In genomic region chr17:73707358-73707757, GRCh38 we compare ENCODE assay signal across 27 cellular contexts.
A peak's percentile ranks its signal among the peaks of the same experiment; 100 is the strongest.
DNase-seq lines count a peak whose midpoint lies in the region; ATAC-seq, FAIRE-seq and TF ChIP-seq lines count a peak whose summit lies in the region.
"Had no signal": no experiment of that assay in that cellular context is flagged by ENCODE, and none has a peak within 500 bp of the region (broad histone marks: within the 10 kb centered on the region; RNA-seq: fewer than 3 reads in every experiment).

No MANE protein-coding gene starts in this region.

- DNase-seq in K562 (ENCODE audit: extremely low read depth in 1 of 4, low spot score in 3 of 4) (no peak), mesenteric fat pad (ENCODE audit: low spot score) (peak; percentile 3), gastrocnemius medialis (no peak), esophagus muscularis mucosa (ENCODE audit: extremely low spot score) (no peak), thyroid gland (no peak)
- DNase-seq: 8988T; ACHN; BE2C; C1 segment of cervical spinal cord; CD4-positive, alpha-beta memory T cell; CD4-positive, CD25-positive, alpha-beta regulatory T cell; CD8-positive, alpha-beta memory T cell; DMS 273 treated with DMSO at 0.1 percent for 48 hours; DMS53; DMS79; DND-41; EL; GDM1 had no signal

- H3K9ac ChIP-seq in Loucy (ENCODE audit: low read depth, low read length, poor library complexity, severe bottlenecking) (no peak overlapping the region), K562 (ENCODE audit: insufficient read depth in 1 of 2, low read depth in 2 of 2, low read length in 2 of 2) (no peak overlapping the region)
- H3K9ac ChIP-seq: BLaER1 had no signal

- ATAC-seq in K562 (no peak), gastrocnemius medialis (no peak), GM18870 (IDR thresholded peaks at IDR 0.05; ENCODE audit: unreplicated experiment) (no peak)
- ATAC-seq: GM12878 had no signal

- no peaks in the 10 kb centered on the region for H3K79me2 ChIP-seq in Loucy (ENCODE audit: insufficient read depth, low read length)
- H3K79me2 ChIP-seq in K562 (ENCODE audit: control insufficient read depth, insufficient read depth, low read length) = no peaks in the 10 kb centered on the region

- H3K4me2 ChIP-seq in Loucy (ENCODE audit: low read depth, low read length, poor library complexity, severe bottlenecking) (peak overlapping the region; percentile 30), K562 (ENCODE audit: insufficient read depth, low read length) (no peak overlapping the region)
- H3K4me2 ChIP-seq: BLaER1 had no signal

- POLR2A ChIA-PET in HEK293 (lab: Yijun Ruan, JAX) = no interaction called here
- POLR2A ChIA-PET in K562 (lab: Yijun Ruan, JAX) = no interaction called here

- H3K4me1 ChIP-seq in HEK293 (ENCODE audit: control insufficient read depth, insufficient read depth, low read length) (no peaks in the 10 kb centered on the region), Loucy (ENCODE audit: insufficient read depth, low read length, poor library complexity, severe bottlenecking) (peaks cover 36% of the 10 kb centered on the region), K562 (replicated peaks in 1 of 2; ENCODE audit: control insufficient read depth in 2 of 2, insufficient read depth in 2 of 2, low read length in 2 of 2) (no peaks in the 10 kb centered on the region), gastrocnemius medialis (no peaks in the 10 kb centered on the region), esophagus muscularis mucosa (peaks cover 0 to 7% (median 2%) of the 10 kb centered on the region in 4 donors), thyroid gland (no peaks in the 10 kb centered on the region)

- in situ Hi-C loops in K562 (cut with MboI) = loop anchor here (10.0 kb wide), 1 partner anchor 273 kb away; no protein-coding TSS in a partner anchor
- in situ Hi-C loops in gastrocnemius medialis (cut with MboI; ENCODE audit: low sequenced_read_pairs in 4 of 4) = loop anchor here in 1 of 4 donors (10.0 kb wide), 1 partner anchor 283 kb away; no protein-coding TSS in a partner anchor

- no TSS peak for BruUV-seq in K562 (replicated peaks; lab: Mats Ljungman, UMichigan)

- FAIRE-seq in K562 (lab: Jason Lieb, UNC) = no peak
- FAIRE-seq: A204.1, GM12878, GM12892, GM18507, GM19239 had no signal

- no peaks in the 10 kb centered on the region for H4K20me1 ChIP-seq in Loucy (ENCODE audit: insufficient read depth, low read length, poor library complexity, severe bottlenecking)
- H4K20me1 ChIP-seq in K562 (replicated peaks; ENCODE audit: control insufficient read depth, insufficient read depth, low read length) = peaks cover 10% of the 10 kb centered on the region; the same call in 1 of the 2 replicates
- H4K20me1 ChIP-seq: BLaER1 had no signal

- H3K27ac ChIP-seq in HEK293 (ENCODE audit: extremely low read depth, low read depth, low read length) = no peak overlapping the region
- no peak overlapping the region for H3K27ac ChIP-seq in K562 (ENCODE audit: extremely low read depth, low read depth, low read length)
- H3K27ac ChIP-seq in gastrocnemius medialis = no peak overlapping the region
- no peak overlapping the region for H3K27ac ChIP-seq in esophagus muscularis mucosa (replicated peaks in 1 of 4)
- no peak overlapping the region for H3K27ac ChIP-seq in thyroid gland
- H3K27ac ChIP-seq: BLaER1 had no signal

- H2AFZ ChIP-seq in Loucy (ENCODE audit: low read length) = no peak overlapping the region
- no peak overlapping the region for H2AFZ ChIP-seq in K562 (ENCODE audit: low read depth, low read length)

- CTCF ChIA-PET in HEK293 (lab: Yijun Ruan, JAX) = interaction anchor here (0.6 to 2.0 kb wide), 4 partner anchors 10 to 60 kb away, joined by 3 to 6 read pairs (median 3); no protein-coding TSS in a partner anchor
- CTCF ChIA-PET in K562 (lab: Yijun Ruan, JAX; ENCODE audit: low intra/inter-chr PET ratio) = no interaction called here

- H3K9me3 ChIP-seq in HEK293 (ENCODE audit: control insufficient read depth, insufficient read depth, low read depth, low read length) = no peaks in the 10 kb centered on the region; the same call in 1 of the 2 replicates
- H3K9me3 ChIP-seq in Loucy (ENCODE audit: insufficient read depth, low read depth, low read length) = no peaks in the 10 kb centered on the region
- no peaks in the 10 kb centered on the region for H3K9me3 ChIP-seq in K562 (replicated peaks; ENCODE audit: control insufficient read depth, insufficient read depth, low read depth, low read length)
- no peaks in the 10 kb centered on the region for H3K9me3 ChIP-seq in gastrocnemius medialis
- peaks cover 0 to 12% (median 5%) of the 10 kb centered on the region in 4 donors for H3K9me3 ChIP-seq in esophagus muscularis mucosa
- no peaks in the 10 kb centered on the region for H3K9me3 ChIP-seq in thyroid gland
- H3K9me3 ChIP-seq: BE2C had no signal

- no peak for TF ChIP-seq CTCF in HEK293 (tag by site-specific recombination; IDR thresholded peaks at IDR 0.05)
- TF ChIP-seq CTCF in Loucy (conservative IDR thresholded peaks at IDR 0.05; ENCODE audit: low read length) = no peak
- no peak for TF ChIP-seq CTCF in K562 (IDR thresholded peaks at IDR 0.05 in 2 of 3, conservative IDR thresholded peaks at IDR 0.05 in 1 of 3; ENCODE audit: insufficient read depth in 2 of 3, low read depth in 1 of 3, low read length in 3 of 3)
- no peak for TF ChIP-seq CTCF in gastrocnemius medialis (IDR thresholded peaks at IDR 0.05 in 4 of 5, conservative IDR thresholded peaks at IDR 0.05 in 1 of 5)
- TF ChIP-seq CTCF in esophagus muscularis mucosa (IDR thresholded peaks at IDR 0.05) = no peak
- TF ChIP-seq CTCF in thyroid gland (IDR thresholded peaks at IDR 0.05) = no peak

- no peak for TF ChIP-seq RAD21 in K562 (CRISPR knock-in tag; conservative IDR thresholded peaks at IDR 0.05 in 1 of 2, IDR thresholded peaks at IDR 0.05 in 1 of 2)

- 7% methylated on average over 4 of the region's 4 CpGs for WGBS in K562 (ENCODE audit: insufficient coverage, low coverage, missing lambda C conversion rate)
- WGBS in esophagus muscularis mucosa = 78% methylated on average over 4 of the region's 4 CpGs
- WGBS in thyroid gland, 2 donors = 94 to 95% methylated on average over 4 of the region's 4 CpGs

- H3K27me3 ChIP-seq in Loucy (ENCODE audit: insufficient read depth, low read length, poor library complexity, severe bottlenecking) (no peaks in the 10 kb centered on the region), K562 (ENCODE audit: control insufficient read depth in 2 of 2, insufficient read depth in 2 of 2, low read length in 2 of 2) (peaks cover 2 to 33% of the 10 kb centered on the region in 2 experiments; a peak in 3 of 5 replicates), gastrocnemius medialis (peaks cover 0 to 10% (median 9%) of the 10 kb centered on the region in 3 donors), esophagus muscularis mucosa (peaks cover 0 to 86% (median 0%) of the 10 kb centered on the region in 4 donors), thyroid gland (no peaks in the 10 kb centered on the region)
- H3K27me3 ChIP-seq: BE2C, BLaER1 had no signal

- TF ChIP-seq EP300 in K562 (IDR thresholded peaks at IDR 0.05; ENCODE audit: low read length) (no peak), esophagus muscularis mucosa (IDR thresholded peaks at IDR 0.05) (no peak)

- H3K36me3 ChIP-seq in HEK293 (ENCODE audit: control insufficient read depth in 2 of 2, insufficient read depth in 1 of 2, low read length in 2 of 2) (no peaks in the 10 kb centered on the region), Loucy (ENCODE audit: insufficient read depth, low read length) (no peaks in the 10 kb centered on the region), K562 (ENCODE audit: control insufficient read depth, insufficient read depth, low read length) (no peaks in the 10 kb centered on the region), gastrocnemius medialis (no peaks in the 10 kb centered on the region), esophagus muscularis mucosa (no peaks in the 10 kb centered on the region), thyroid gland (no peaks in the 10 kb centered on the region)
- H3K36me3 ChIP-seq: BE2C, BLaER1 had no signal

- no peaks in the 10 kb centered on the region for H3K9me2 ChIP-seq in Loucy (replicated peaks; ENCODE audit: low read depth, low read length)

- intact Hi-C loops in K562 (cut with micrococcal nuclease) = loop anchor here (10.0 kb wide), 1 partner anchor 113 kb away; no protein-coding TSS in a partner anchor
- intact Hi-C loops in gastrocnemius medialis (cut with DNase I; ENCODE audit: low total_unique reads) = loop anchor here (5.0 kb wide), 1 partner anchor 110 kb away; no protein-coding TSS in a partner anchor
- intact Hi-C loops in esophagus muscularis mucosa (cut with DNase I) = no loop called here
- intact Hi-C loops in thyroid gland (cut with DNase I) = loop anchor here (5.0 kb wide), 1 partner anchor 50 kb away; no protein-coding TSS in a partner anchor

- H3F3A ChIP-seq in Loucy (ENCODE audit: low read depth) = no peaks in the 10 kb centered on the region

- H3K4me3 ChIP-seq in HEK293 (ENCODE audit: low read depth, low read length) (no peak overlapping the region), Loucy (ENCODE audit: low read length, poor library complexity, severe bottlenecking) (no peak overlapping the region), K562 (no peak overlapping the region), gastrocnemius medialis (no peak overlapping the region), esophagus muscularis mucosa (no peak overlapping the region), thyroid gland (replicated peaks in 1 of 3) (no peak overlapping the region)
- H3K4me3 ChIP-seq: BLaER1, GM12878 had no signal

- TF ChIP-seq POLR2A in K562 (conservative IDR thresholded peaks at IDR 0.05) (no peak), gastrocnemius medialis (IDR thresholded peaks at IDR 0.05) (no peak), esophagus muscularis mucosa (IDR thresholded peaks at IDR 0.05; ENCODE audit: low read depth) (no peak), thyroid gland (IDR thresholded peaks at IDR 0.05) (no peak)

- peaks cover 2% of the 10 kb centered on the region for H3K9me1 ChIP-seq in K562 (ENCODE audit: control insufficient read depth, insufficient read depth, low read length)

TF ChIP-seq in HEK293, 187 proteins besides CTCF, POLR2A, EP300 and RAD21 (continues in another document):
- no peak for TF ChIP-seq ZNF169 (tag by site-specific recombination; IDR thresholded peaks at IDR 0.05)
- TF ChIP-seq ZNF302 (tag by site-specific recombination; IDR thresholded peaks at IDR 0.05; ENCODE audit: low read depth) = no peak
- TF ChIP-seq ZNF580 (tag by site-specific recombination; IDR thresholded peaks at IDR 0.05) = 0 out of 2 replicates have a peak, but pooled peaks have one; percentile 69

TF ChIP-seq in K562, 482 proteins besides CTCF, POLR2A, EP300 and RAD21 (continues in another document):
- TF ChIP-seq RBM39 (optimal IDR thresholded peaks at IDR 0.05; ENCODE audit: low read depth, low read length) = no peak
- TF ChIP-seq RBM25 (IDR thresholded peaks at IDR 0.05; ENCODE audit: low read depth, low read length, severe bottlenecking) = peak; percentile 89

Comparison
In these comparisons a context has a peak if more than half of its experiments do, and no peak if none do; other contexts are left out.
1. Of the 44 proteins assayed by ChIP-seq in both K562 and HEK293: peak only in K562: none; only in HEK293: SETDB1; in both: none; in neither: 43.